Comparison of ENCODE assay signal across 8 cellular contexts in the genomic region with DNA sequence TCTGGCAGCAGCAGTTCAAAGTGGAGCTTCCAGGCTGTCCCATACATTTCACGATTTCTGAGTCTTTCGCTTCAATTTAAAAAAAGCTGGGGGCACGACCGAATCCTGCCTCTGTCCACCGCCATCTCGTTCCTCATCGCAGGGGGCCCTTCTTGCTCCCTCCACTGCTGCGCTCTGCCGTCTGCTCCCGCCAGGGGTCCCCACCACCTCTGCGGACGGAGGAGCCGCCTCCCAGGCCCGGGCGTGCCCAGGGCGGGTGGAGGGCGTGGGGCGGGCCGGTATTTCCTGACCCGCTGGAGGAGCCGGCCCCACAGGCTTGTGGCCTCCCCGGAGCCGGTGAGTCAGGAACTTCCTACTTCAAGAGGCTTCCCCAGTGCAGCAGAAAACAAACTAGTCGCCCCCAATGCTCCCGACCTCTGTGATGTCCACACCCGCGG. TPM values are rescaled to one million over a fixed set of nuclear protein-coding genes. Genes with fewer than 3 reads are reported as not detected.
DNase-seq lines count a peak whose midpoint lies in the region; ATAC-seq and TF ChIP-seq lines count a peak whose summit lies in the region.

No MANE protein-coding gene starts in this region.

- H3K36me3 ChIP-seq in RWPE2 (ENCODE audit: low read depth), result no peaks in the 10 kb centered on the region

- peaks cover 28% of the 10 kb centered on the region for H3K36me3 Mint-ChIP-seq in nephron progenitor cell (ENCODE audit: low read depth)

- H3K9me3 Mint-ChIP-seq in nephron progenitor cell, result no peaks in the 10 kb centered on the region

- ATAC-seq in GM19025 (IDR thresholded peaks at IDR 0.05; ENCODE audit: low read depth, unreplicated experiment) (peak; percentile 24), RWPE2 (ENCODE audit: low read depth) (peak; percentile 91)

- peaks cover 61% of the 10 kb centered on the region for H3K4me1 Mint-ChIP-seq in nephron progenitor cell

- no peak overlapping the region for H3K27ac Mint-ChIP-seq in nephron progenitor cell

- TF ChIP-seq CTCF in AG10803 (conservative IDR thresholded peaks at IDR 0.05; ENCODE audit: low read length) (peak; percentile 87), RWPE2 (IDR thresholded peaks at IDR 0.05; ENCODE audit: poor library complexity, severe bottlenecking) (peak; percentile 95), fibroblast of the aortic adventitia (IDR thresholded peaks at IDR 0.05; ENCODE audit: insufficient read depth, low read length) (peak; percentile 88), nephron progenitor cell (IDR thresholded peaks at IDR 0.05) (peak; percentile 81)

- DNase-seq in AG10803 (ENCODE audit: low read depth), result peak; percentile 89
- peak; percentile 95 for DNase-seq in HuH-7 (ENCODE audit: low spot score)
- peak; percentile 94 for DNase-seq in RWPE2 (ENCODE audit: low spot score)
- peak; percentile 86 for DNase-seq in activated T-helper 9 cell treated with anti-CD3 and anti-CD28 coated beads, Interleukin-2, amount 50 U/mL, for 16 hours (ENCODE audit: low read depth)
- peak; percentile 89 for DNase-seq in fibroblast of the aortic adventitia (ENCODE audit: low read depth)
- peak; percentile 90 for DNase-seq in nephron progenitor cell
- peak; percentile 89 for DNase-seq in stimulated activated naive CD4-positive, alpha-beta T cell treated with Interleukin-2 at 50 U/mL for 16 hours (lab: John Stamatoyannopoulos, UW)

- peaks cover 10% of the 10 kb centered on the region for H3K4me1 ChIP-seq in RWPE2 (ENCODE audit: insufficient read depth, poor library complexity, severe bottlenecking)

- H3K27me3 Mint-ChIP-seq in nephron progenitor cell (ENCODE audit: low read depth, poor library complexity), result peaks cover 15% of the 10 kb centered on the region

- H3K4me3 Mint-ChIP-seq in nephron progenitor cell, result peak overlapping the region; percentile 65

- no peaks in the 10 kb centered on the region for H3K9me3 ChIP-seq in RWPE2 (ENCODE audit: severe bottlenecking)

- H3K27me3 ChIP-seq in RWPE2 (ENCODE audit: insufficient read depth, poor library complexity, severe bottlenecking), result no peaks in the 10 kb centered on the region

- H3K4me3 ChIP-seq in AG10803 (ENCODE audit: low read length) (peak overlapping the region; percentile 40), RWPE2 (ENCODE audit: severe bottlenecking) (no peak overlapping the region), fibroblast of the aortic adventitia (ENCODE audit: low read depth, low read length) (peak overlapping the region; percentile 13)

- peak overlapping the region; percentile 43 for H3K27ac ChIP-seq in RWPE2 (ENCODE audit: poor library complexity, severe bottlenecking)

RNA-seq across cellular contexts. Expression of gene USP20, which starts 50.4 kb away (rescaled TPM):
- 7.5 and 11.4 TPM in 2 replicates for total RNA-seq in fibroblast of the aortic adventitia (ENCODE audit: low replicate concordance)

RNA-seq across cellular contexts. Expression of gene C9orf78, which starts 50.6 kb away (rescaled TPM):
- 37.3 and 107 TPM in 2 replicates for total RNA-seq in fibroblast of the aortic adventitia (ENCODE audit: low replicate concordance)
